1 cellular context compared by ENCODE assay signal in the genomic region with DNA sequence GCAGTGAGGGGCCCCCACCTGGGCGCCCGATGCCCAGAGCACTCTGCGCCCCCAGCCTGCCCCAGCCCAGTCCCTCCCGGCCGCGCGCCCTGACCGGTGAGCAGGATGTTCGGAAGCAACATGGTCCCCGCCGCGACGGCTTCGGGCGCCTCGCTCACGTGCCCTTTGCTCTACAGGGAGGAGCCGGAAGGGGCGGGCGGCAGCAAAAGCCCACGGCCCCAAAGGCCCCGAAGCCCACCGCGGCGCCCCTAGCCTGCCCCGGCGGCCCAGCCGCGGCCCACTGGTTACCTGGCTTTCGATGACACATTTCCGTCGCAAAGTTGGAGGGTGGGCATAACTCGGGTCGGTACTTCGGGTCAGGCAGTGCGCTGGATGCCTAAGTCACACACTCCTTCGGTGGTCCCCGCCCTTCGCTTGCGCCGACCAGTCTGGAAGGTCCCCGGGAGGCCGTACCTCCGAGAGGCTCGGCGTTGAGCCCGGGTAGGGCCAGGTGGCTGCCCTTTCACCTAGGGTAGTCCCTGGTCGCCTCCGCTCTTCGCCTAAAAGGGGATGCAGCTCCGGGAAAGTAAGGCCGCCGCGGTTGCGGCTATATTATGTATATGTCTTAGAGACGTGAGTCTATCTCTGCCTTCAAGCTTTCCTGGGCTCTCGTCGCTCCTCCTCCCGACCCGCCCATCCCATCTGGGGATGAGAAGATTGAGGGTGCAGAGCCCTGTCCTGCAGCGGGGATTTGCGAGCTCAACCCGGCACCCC.
TF ChIP-seq lines count a peak whose summit lies in the region.

Gene AK6, minus strand, starts transcription at position 152 of the 753 bp plus-strand sequence. Its CDS starts 30 bp downstream, at position 122.
Gene RAD17, plus strand, starts transcription at position 450 of the 753 bp plus-strand sequence. CDS start 2,391 bp downstream, outside the sequence.
A gene with protein sequence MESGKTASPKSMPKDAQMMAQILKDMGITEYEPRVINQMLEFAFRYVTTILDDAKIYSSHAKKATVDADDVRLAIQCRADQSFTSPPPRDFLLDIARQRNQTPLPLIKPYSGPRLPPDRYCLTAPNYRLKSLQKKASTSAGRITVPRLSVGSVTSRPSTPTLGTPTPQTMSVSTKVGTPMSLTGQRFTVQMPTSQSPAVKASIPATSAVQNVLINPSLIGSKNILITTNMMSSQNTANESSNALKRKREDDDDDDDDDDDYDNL (minus strand): TSS at position 152 of the 753 bp plus-strand sequence. CDS start 3,783 bp downstream, outside the sequence.

TF ChIP-seq in H1, 55 proteins besides CTCF, POLR2A, EP300 and RAD21 (continues in another document):
- TF ChIP-seq HDAC2 (IDR thresholded peaks at IDR 0.05; ENCODE audit: borderline replicate concordance in 1 of 2, low read depth in 2 of 2, low read length in 2 of 2) (0 out of 4 replicates have a peak, but pooled peaks of 1 of the 2 experiments have one; percentile 10), CEBPB (IDR thresholded peaks at IDR 0.05; ENCODE audit: low read depth, low read length) (no peak), CBX5 (IDR thresholded peaks at IDR 0.05; ENCODE audit: low read depth, low read length) (no peak), CREB1 (IDR thresholded peaks at IDR 0.05) (peak; percentile 82), POU5F1 (IDR thresholded peaks at IDR 0.05; ENCODE audit: low read depth, low read length) (no peak), SUZ12 (IDR thresholded peaks at IDR 0.05; ENCODE audit: low read length) (no peak), TAF1 (IDR thresholded peaks at IDR 0.05; ENCODE audit: low read depth, low read length) (peak; percentile 89), ATF3 (IDR thresholded peaks at IDR 0.05; ENCODE audit: insufficient read depth, low read depth, low read length) (peak; percentile 32; the same call in 1 of the 2 replicates), TCF12 (IDR thresholded peaks at IDR 0.05; ENCODE audit: low read depth, low read length) (peak; percentile 56; the same call in 1 of the 2 replicates), TEAD4 (IDR thresholded peaks at IDR 0.05; ENCODE audit: low read depth, low read length) (no peak), ASH2L (IDR thresholded peaks at IDR 0.05; ENCODE audit: low read length) (peak; percentile 69), KDM1A (IDR thresholded peaks at IDR 0.05; ENCODE audit: borderline replicate concordance, low read length) (no peak), RXRA (IDR thresholded peaks at IDR 0.05; ENCODE audit: insufficient read depth, low read depth, low read length) (no peak), RBBP5 (IDR thresholded peaks at IDR 0.05; ENCODE audit: borderline replicate concordance, low read depth, low read length) (peak; percentile 65; the same call in 1 of the 2 replicates), SAP30 (IDR thresholded peaks at IDR 0.05; ENCODE audit: insufficient read depth, insufficient replicate concordance, low read length) (peak; percentile 28), HDAC6 (IDR thresholded peaks at IDR 0.05; ENCODE audit: low read depth, low read length) (no peak), NANOG (IDR thresholded peaks at IDR 0.05; ENCODE audit: insufficient read depth, low read depth, low read length, poor library complexity, severe bottlenecking) (no peak), BRCA1 (IDR thresholded peaks at IDR 0.05; ENCODE audit: low read depth, low read length) (no peak), CHD1 (IDR thresholded peaks at IDR 0.05; ENCODE audit: low read depth, low read length) (no peak), CTBP2 (IDR thresholded peaks at IDR 0.05; ENCODE audit: borderline replicate concordance, insufficient read depth, insufficient read length, low read length) (no peak), GTF2F1 (IDR thresholded peaks at IDR 0.05; ENCODE audit: borderline replicate concordance, low read depth, low read length) (peak; percentile 12; the same call in 1 of the 2 replicates), TBP (IDR thresholded peaks at IDR 0.05; ENCODE audit: low read depth, low read length) (peak; percentile 69), RFX5 (IDR thresholded peaks at IDR 0.05; ENCODE audit: borderline replicate concordance, low read depth, low read length) (no peak; the same call in 1 of the 2 replicates), GABPA (IDR thresholded peaks at IDR 0.05; ENCODE audit: borderline replicate concordance, insufficient read depth, low read length) (no peak), KDM4A (IDR thresholded peaks at IDR 0.05; ENCODE audit: low read depth, low read length, severe bottlenecking) (peak; percentile 86), TAF7 (optimal IDR thresholded peaks at IDR 0.05; ENCODE audit: borderline replicate concordance, low read depth, low read length) (peak; percentile 62), KDM5A (IDR thresholded peaks at IDR 0.05; ENCODE audit: low read length) (peak; percentile 78), BCL11A (IDR thresholded peaks at IDR 0.05; ENCODE audit: low read depth in 2 of 2, low read length in 2 of 2) (no peak), POLR2AphosphoS5 (IDR thresholded peaks at IDR 0.05; ENCODE audit: low read depth, low read length) (peak; percentile 91), CBX8 (IDR thresholded peaks at IDR 0.05; ENCODE audit: borderline replicate concordance, low read depth, low read length) (no peak), JUND (IDR thresholded peaks at IDR 0.05; ENCODE audit: low read length) (peak; percentile 50; the same call in 1 of the 2 replicates), NRF1 (IDR thresholded peaks at IDR 0.05; ENCODE audit: low read depth, low read length) (no peak), CHD2 (IDR thresholded peaks at IDR 0.05; ENCODE audit: low read length) (no peak; the same call in 1 of the 2 replicates), PHF8 (conservative IDR thresholded peaks at IDR 0.05; ENCODE audit: low read depth, low read length) (peak; percentile 94), RNF2 (IDR thresholded peaks at IDR 0.05; ENCODE audit: borderline replicate concordance, low read depth, low read length, missing control alignments, poor library complexity, severe bottlenecking) (no peak), FOSL1 (IDR thresholded peaks at IDR 0.05; ENCODE audit: insufficient read depth, low read depth, low read length) (no peak), SRF (IDR thresholded peaks at IDR 0.05; ENCODE audit: low read depth, low read length) (no peak), EZH2 (IDR thresholded peaks at IDR 0.05; ENCODE audit: low read depth, low read length, severe bottlenecking) (no peak), SIN3A (conservative IDR thresholded peaks at IDR 0.05 in 1 of 2, IDR thresholded peaks at IDR 0.05 in 1 of 2; ENCODE audit: low read depth in 1 of 2, low read length in 2 of 2) (peak; percentile 79 to 83), SIX5 (IDR thresholded peaks at IDR 0.05; ENCODE audit: low read depth, low read length) (no peak), YY1 (IDR thresholded peaks at IDR 0.05; ENCODE audit: low read depth, low read length) (peak; percentile 54; the same call in 1 of the 2 replicates), JUN (IDR thresholded peaks at IDR 0.05; ENCODE audit: low read depth, low read length) (no peak), SIRT6 (IDR thresholded peaks at IDR 0.05; ENCODE audit: low read length) (peak; percentile 23), E2F6 (IDR thresholded peaks at IDR 0.05) (peak; percentile 85), SP1 (IDR thresholded peaks at IDR 0.05; ENCODE audit: low read depth, low read length) (no peak), SP2 (IDR thresholded peaks at IDR 0.05; ENCODE audit: low read length) (no peak), BACH1 (IDR thresholded peaks at IDR 0.05; ENCODE audit: low read length) (no peak), MAFK (IDR thresholded peaks at IDR 0.05; ENCODE audit: low read depth, low read length) (no peak), SP4 (IDR thresholded peaks at IDR 0.05; ENCODE audit: low read length) (peak; percentile 98), EGR1 (IDR thresholded peaks at IDR 0.05; ENCODE audit: borderline replicate concordance, low read depth, low read length) (no peak), ZNF274 (IDR thresholded peaks at IDR 0.05; ENCODE audit: borderline replicate concordance, extremely low read depth, low read length) (no peak)
- TF ChIP-seq, protein P1, sequence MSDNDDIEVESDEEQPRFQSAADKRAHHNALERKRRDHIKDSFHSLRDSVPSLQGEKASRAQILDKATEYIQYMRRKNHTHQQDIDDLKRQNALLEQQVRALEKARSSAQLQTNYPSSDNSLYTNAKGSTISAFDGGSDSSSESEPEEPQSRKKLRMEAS (IDR thresholded peaks at IDR 0.05), result peak; percentile 91
- TF ChIP-seq, protein P2, sequence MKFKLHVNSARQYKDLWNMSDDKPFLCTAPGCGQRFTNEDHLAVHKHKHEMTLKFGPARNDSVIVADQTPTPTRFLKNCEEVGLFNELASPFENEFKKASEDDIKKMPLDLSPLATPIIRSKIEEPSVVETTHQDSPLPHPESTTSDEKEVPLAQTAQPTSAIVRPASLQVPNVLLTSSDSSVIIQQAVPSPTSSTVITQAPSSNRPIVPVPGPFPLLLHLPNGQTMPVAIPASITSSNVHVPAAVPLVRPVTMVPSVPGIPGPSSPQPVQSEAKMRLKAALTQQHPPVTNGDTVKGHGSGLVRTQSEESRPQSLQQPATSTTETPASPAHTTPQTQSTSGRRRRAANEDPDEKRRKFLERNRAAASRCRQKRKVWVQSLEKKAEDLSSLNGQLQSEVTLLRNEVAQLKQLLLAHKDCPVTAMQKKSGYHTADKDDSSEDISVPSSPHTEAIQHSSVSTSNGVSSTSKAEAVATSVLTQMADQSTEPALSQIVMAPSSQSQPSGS (IDR thresholded peaks at IDR 0.05; ENCODE audit: low read length), result no peak
- TF ChIP-seq, protein P3, sequence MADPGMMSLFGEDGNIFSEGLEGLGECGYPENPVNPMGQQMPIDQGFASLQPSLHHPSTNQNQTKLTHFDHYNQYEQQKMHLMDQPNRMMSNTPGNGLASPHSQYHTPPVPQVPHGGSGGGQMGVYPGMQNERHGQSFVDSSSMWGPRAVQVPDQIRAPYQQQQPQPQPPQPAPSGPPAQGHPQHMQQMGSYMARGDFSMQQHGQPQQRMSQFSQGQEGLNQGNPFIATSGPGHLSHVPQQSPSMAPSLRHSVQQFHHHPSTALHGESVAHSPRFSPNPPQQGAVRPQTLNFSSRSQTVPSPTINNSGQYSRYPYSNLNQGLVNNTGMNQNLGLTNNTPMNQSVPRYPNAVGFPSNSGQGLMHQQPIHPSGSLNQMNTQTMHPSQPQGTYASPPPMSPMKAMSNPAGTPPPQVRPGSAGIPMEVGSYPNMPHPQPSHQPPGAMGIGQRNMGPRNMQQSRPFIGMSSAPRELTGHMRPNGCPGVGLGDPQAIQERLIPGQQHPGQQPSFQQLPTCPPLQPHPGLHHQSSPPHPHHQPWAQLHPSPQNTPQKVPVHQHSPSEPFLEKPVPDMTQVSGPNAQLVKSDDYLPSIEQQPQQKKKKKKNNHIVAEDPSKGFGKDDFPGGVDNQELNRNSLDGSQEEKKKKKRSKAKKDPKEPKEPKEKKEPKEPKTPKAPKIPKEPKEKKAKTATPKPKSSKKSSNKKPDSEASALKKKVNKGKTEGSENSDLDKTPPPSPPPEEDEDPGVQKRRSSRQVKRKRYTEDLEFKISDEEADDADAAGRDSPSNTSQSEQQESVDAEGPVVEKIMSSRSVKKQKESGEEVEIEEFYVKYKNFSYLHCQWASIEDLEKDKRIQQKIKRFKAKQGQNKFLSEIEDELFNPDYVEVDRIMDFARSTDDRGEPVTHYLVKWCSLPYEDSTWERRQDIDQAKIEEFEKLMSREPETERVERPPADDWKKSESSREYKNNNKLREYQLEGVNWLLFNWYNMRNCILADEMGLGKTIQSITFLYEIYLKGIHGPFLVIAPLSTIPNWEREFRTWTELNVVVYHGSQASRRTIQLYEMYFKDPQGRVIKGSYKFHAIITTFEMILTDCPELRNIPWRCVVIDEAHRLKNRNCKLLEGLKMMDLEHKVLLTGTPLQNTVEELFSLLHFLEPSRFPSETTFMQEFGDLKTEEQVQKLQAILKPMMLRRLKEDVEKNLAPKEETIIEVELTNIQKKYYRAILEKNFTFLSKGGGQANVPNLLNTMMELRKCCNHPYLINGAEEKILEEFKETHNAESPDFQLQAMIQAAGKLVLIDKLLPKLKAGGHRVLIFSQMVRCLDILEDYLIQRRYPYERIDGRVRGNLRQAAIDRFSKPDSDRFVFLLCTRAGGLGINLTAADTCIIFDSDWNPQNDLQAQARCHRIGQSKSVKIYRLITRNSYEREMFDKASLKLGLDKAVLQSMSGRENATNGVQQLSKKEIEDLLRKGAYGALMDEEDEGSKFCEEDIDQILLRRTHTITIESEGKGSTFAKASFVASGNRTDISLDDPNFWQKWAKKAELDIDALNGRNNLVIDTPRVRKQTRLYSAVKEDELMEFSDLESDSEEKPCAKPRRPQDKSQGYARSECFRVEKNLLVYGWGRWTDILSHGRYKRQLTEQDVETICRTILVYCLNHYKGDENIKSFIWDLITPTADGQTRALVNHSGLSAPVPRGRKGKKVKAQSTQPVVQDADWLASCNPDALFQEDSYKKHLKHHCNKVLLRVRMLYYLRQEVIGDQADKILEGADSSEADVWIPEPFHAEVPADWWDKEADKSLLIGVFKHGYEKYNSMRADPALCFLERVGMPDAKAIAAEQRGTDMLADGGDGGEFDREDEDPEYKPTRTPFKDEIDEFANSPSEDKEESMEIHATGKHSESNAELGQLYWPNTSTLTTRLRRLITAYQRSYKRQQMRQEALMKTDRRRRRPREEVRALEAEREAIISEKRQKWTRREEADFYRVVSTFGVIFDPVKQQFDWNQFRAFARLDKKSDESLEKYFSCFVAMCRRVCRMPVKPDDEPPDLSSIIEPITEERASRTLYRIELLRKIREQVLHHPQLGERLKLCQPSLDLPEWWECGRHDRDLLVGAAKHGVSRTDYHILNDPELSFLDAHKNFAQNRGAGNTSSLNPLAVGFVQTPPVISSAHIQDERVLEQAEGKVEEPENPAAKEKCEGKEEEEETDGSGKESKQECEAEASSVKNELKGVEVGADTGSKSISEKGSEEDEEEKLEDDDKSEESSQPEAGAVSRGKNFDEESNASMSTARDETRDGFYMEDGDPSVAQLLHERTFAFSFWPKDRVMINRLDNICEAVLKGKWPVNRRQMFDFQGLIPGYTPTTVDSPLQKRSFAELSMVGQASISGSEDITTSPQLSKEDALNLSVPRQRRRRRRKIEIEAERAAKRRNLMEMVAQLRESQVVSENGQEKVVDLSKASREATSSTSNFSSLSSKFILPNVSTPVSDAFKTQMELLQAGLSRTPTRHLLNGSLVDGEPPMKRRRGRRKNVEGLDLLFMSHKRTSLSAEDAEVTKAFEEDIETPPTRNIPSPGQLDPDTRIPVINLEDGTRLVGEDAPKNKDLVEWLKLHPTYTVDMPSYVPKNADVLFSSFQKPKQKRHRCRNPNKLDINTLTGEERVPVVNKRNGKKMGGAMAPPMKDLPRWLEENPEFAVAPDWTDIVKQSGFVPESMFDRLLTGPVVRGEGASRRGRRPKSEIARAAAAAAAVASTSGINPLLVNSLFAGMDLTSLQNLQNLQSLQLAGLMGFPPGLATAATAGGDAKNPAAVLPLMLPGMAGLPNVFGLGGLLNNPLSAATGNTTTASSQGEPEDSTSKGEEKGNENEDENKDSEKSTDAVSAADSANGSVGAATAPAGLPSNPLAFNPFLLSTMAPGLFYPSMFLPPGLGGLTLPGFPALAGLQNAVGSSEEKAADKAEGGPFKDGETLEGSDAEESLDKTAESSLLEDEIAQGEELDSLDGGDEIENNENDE (IDR thresholded peaks at IDR 0.05; ENCODE audit: insufficient replicate concordance, low read length), result no peak
